In genomic region chr15:101087172-101087769, GRCh38 we compare ENCODE assay signal across 22 cellular contexts.
"Had no signal": no experiment of that assay in that cellular context is flagged by ENCODE, and none has a peak within 500 bp of the region (broad histone marks: within the 10 kb centered on the region; RNA-seq: fewer than 3 reads in every experiment).

No MANE protein-coding gene starts in this region.

- H3K4me1 ChIP-seq: uterus had no signal

- H3K27me3 ChIP-seq: breast epithelium, testis, uterus had no signal

- ATAC-seq: activated T-cell treated with anti-CD3 and anti-CD28 coated beads, Interleukin-2, amount 50 U/mL, for 72 hours; left lobe of liver; lower lobe of right lung; stimulated activated naive B cell treated with anti-CD40 and anti-IgM and Interleukin-4, amounts not matched to agents 10 μg/mL and 1 μg/mL and 100 μg/mL, for 72 hours had no signal

- H3K36me3 ChIP-seq: breast epithelium, lower lobe of right lung, uterus had no signal

- FAIRE-seq: colon, TTC549 had no signal

- DNase-seq: activated B cell treated with CpG ODN at 0.5 μM for 24 hours; activated CD4-positive, alpha-beta memory T cell treated with anti-CD3 and anti-CD28 coated beads for 36 hours; activated CD4-positive, alpha-beta T cell treated with anti-CD3 and anti-CD28 coated beads for 48 hours; activated effector memory CD4-positive, alpha-beta T cell treated with Interleukin-2 at 50 U/mL for 16 hours; activated naive CD4-positive, alpha-beta T cell treated with anti-CD3 and anti-CD28 coated beads for 36 hours; activated naive CD8-positive, alpha-beta T cell treated with anti-CD3 and anti-CD28 coated beads, Interleukin-2, amount 10 ng/mL, durations not matched to agents 7 days and 5 days; activated T-cell treated with anti-CD3 and anti-CD28 coated beads, Interleukin-2, amount 50 U/mL, for 72 hours; amniotic stem cell; effector memory CD4-positive, alpha-beta T cell; foreskin melanocyte; lower lobe of right lung; mesendoderm; naive B cell; stimulated activated CD4-positive, alpha-beta T cell treated with anti-CD3 and anti-CD28 coated beads, Interleukin-1b, Interleukin-23, amount 100 ng/mL, for 48 hours; stimulated activated naive B cell treated with anti-CD40 and anti-IgM and Interleukin-4, amounts not matched to agents 10 μg/mL and 1 μg/mL and 100 μg/mL, for 72 hours; testis; trophoblast cell; uterus had no signal

- H3K27ac ChIP-seq: breast epithelium, lower lobe of right lung, uterus had no signal

- H3K4me3 ChIP-seq: breast epithelium, lower lobe of right lung, uterus had no signal

- H3K9me3 ChIP-seq: breast epithelium, lower lobe of right lung, testis, uterus had no signal
